Comparison of ENCODE assay signal across 35 cellular contexts in genomic region chr1:224882264-224882663, GRCh38. TPM values are rescaled to one million over a fixed set of nuclear protein-coding genes. Genes with fewer than 3 reads are reported as not detected.
"Had no signal": no experiment of that assay in that cellular context is flagged by ENCODE, and none has a peak within 500 bp of the region (broad histone marks: within the 10 kb centered on the region; RNA-seq: fewer than 3 reads in every experiment).

No MANE protein-coding gene starts in this region.

- H3K4me2 ChIP-seq: SK-N-SH had no signal

- H3K36me3 Mint-ChIP-seq: activated CD4-positive, alpha-beta memory T cell treated with anti-CD3 and anti-CD28 coated beads for 36 hours; activated naive CD8-positive, alpha-beta T cell treated with anti-CD3 and anti-CD28 coated beads for 36 hours had no signal

- H3K4me1 Mint-ChIP-seq: activated B cell treated with CpG ODN at 0.5 μM for 24 hours; activated naive CD8-positive, alpha-beta T cell treated with anti-CD3 and anti-CD28 coated beads for 36 hours; activated T-helper 17 cell treated with anti-CD3 and anti-CD28 coated beads, Interleukin-2, amount 50 U/mL, for 72 hours had no signal

- H3K36me3 ChIP-seq: brain microvascular endothelial cell, Peyer's patch, SJSA1 had no signal

- H3K4me3 Mint-ChIP-seq: activated B cell treated with CpG ODN at 0.5 μM for 24 hours; activated CD4-positive, alpha-beta memory T cell treated with anti-CD3 and anti-CD28 coated beads for 36 hours; activated naive CD8-positive, alpha-beta T cell treated with anti-CD3 and anti-CD28 coated beads for 36 hours; activated T-cell treated with anti-CD3 and anti-CD28 coated beads, Interleukin-2, amount 50 U/mL, for 72 hours; activated T-helper 17 cell treated with anti-CD3 and anti-CD28 coated beads, Interleukin-2, amount 50 U/mL, for 72 hours; T-helper 1 cell treated with Interleukin-12 subunit alpha and Interleukin-12 subunit beta and Interleukin-4 antibody, amounts not matched to agents 30 μg/mL and 1 μg/mL, for 36 hours; T-helper 2 cell treated with Interferon-gamma antibody and Interleukin-4, amounts not matched to agents 5 μg/mL and 100 μg/mL, for 36 hours had no signal

- ATAC-seq: activated T-cell treated with anti-CD3 and anti-CD28 coated beads, Interleukin-2, amount 50 U/mL, for 72 hours; activated T-helper 17 cell treated with anti-CD3 and anti-CD28 coated beads, Interleukin-2, amount 50 U/mL, for 72 hours; PC-3 had no signal

- H3K27me3 ChIP-seq: brain microvascular endothelial cell, Peyer's patch, SJSA1 had no signal

- H3K9me3 Mint-ChIP-seq: T-helper 1 cell treated with Interleukin-12 subunit alpha and Interleukin-12 subunit beta and Interleukin-4 antibody, amounts not matched to agents 30 μg/mL and 1 μg/mL, for 36 hours; T-helper 2 cell treated with Interferon-gamma antibody and Interleukin-4, amounts not matched to agents 5 μg/mL and 100 μg/mL, for 36 hours had no signal

- DNase-seq: activated B cell treated with CpG ODN at 0.5 μM for 24 hours; activated CD4-positive, alpha-beta memory T cell treated with anti-CD3 and anti-CD28 coated beads for 36 hours; activated CD4-positive, alpha-beta T cell treated with anti-CD3 and anti-CD28 coated beads for 4 hours; activated CD4-positive, alpha-beta T cell treated with anti-CD3 and anti-CD28 coated beads, Interleukin-2, amount 50 U/mL, for 1 hour; activated CD4-positive, CD25-positive, alpha-beta regulatory T cell treated with anti-CD3 and anti-CD28 coated beads, Interleukin-2, amount 50 U/mL, for 72 hours; activated effector memory CD4-positive, alpha-beta T cell treated with anti-CD3 and anti-CD28 coated beads, Interleukin-2, amount 50 U/mL, for 16 hours; activated naive CD4-positive, alpha-beta T cell; activated naive CD4-positive, alpha-beta T cell treated with anti-CD3 and anti-CD28 coated beads, Interleukin-2, amount 50 U/mL, for 16 hours; activated naive CD8-positive, alpha-beta T cell treated with anti-CD3 and anti-CD28 coated beads for 36 hours; activated T-cell treated with anti-CD3 and anti-CD28 coated beads, Interleukin-2, amount 50 U/mL, for 1 hour; activated T-cell treated with anti-CD3 and anti-CD28 coated beads, Interleukin-2, amount 50 U/mL, for 72 hours; amniotic stem cell; aorta; brain microvascular endothelial cell; central memory CD4-positive, alpha-beta T cell; NCI-H1048; NCI-H1105 treated with DMSO at 0.1 percent for 48 hours; NCI-H1436; NCI-H1694; NCI-H1930; NCI-H2081 treated with DMSO at 0.1 percent for 48 hours; NCI-H226; NCI-H446 treated with DMSO at 0.1 percent for 48 hours; NCI-H524; NCI-H69; NCI-H82; PC-3; Peyer's patch; RPMI8226; SHP77 treated with DMSO at 0.1 percent for 48 hours; SK-N-SH had no signal

- H3K9me2 ChIP-seq: SK-N-SH had no signal

- H3K27ac ChIP-seq: brain microvascular endothelial cell, Peyer's patch, SJSA1 had no signal

- H3K27ac Mint-ChIP-seq: activated B cell treated with CpG ODN at 0.5 μM for 24 hours; activated CD4-positive, alpha-beta memory T cell treated with anti-CD3 and anti-CD28 coated beads for 36 hours; activated naive CD8-positive, alpha-beta T cell treated with anti-CD3 and anti-CD28 coated beads for 36 hours; activated T-cell treated with anti-CD3 and anti-CD28 coated beads, Interleukin-2, amount 50 U/mL, for 72 hours; activated T-helper 17 cell treated with anti-CD3 and anti-CD28 coated beads, Interleukin-2, amount 50 U/mL, for 72 hours; T-helper 1 cell treated with Interleukin-12 subunit alpha and Interleukin-12 subunit beta and Interleukin-4 antibody, amounts not matched to agents 30 μg/mL and 1 μg/mL, for 36 hours; T-helper 2 cell treated with Interferon-gamma antibody and Interleukin-4, amounts not matched to agents 5 μg/mL and 100 μg/mL, for 36 hours had no signal

- H3K9ac ChIP-seq: SK-N-SH had no signal

- H3K4me3 ChIP-seq: Peyer's patch, SJSA1 had no signal

- H3K9me3 ChIP-seq: Peyer's patch, SJSA1, SK-N-SH had no signal

RNA-seq across cellular contexts. Expression of gene DNAH14, which starts 47.2 kb away (rescaled TPM):
- total RNA-seq: activated B cell treated with CpG ODN at 0.5 μM for 24 hours had no signal
